8 cellular contexts compared by ENCODE assay signal in genomic region chr17:64919289-64920025, GRCh38. TPM values are rescaled to one million over a fixed set of nuclear protein-coding genes. Genes with fewer than 3 reads are reported as not detected.
DNase-seq lines count a peak whose midpoint lies in the region; ATAC-seq and TF ChIP-seq lines count a peak whose summit lies in the region.
"Not testable (repeated sequence)": the region's sequence is repeated elsewhere in the genome, so short reads cannot be mapped to it uniquely, and the experiment has no call there.

LRRC37A3 (minus strand) TSS chr17:64919478; CDS start chr17:64897257, 22,221 bp downstream.

- peak within 1 kb of the TSS; percentile 95 for H3K27ac Mint-ChIP-seq in activated naive CD4-positive, alpha-beta T cell treated with anti-CD3 and anti-CD28 coated beads, Interleukin-2, amount 10 ng/mL, durations not matched to agents 7 days and 5 days

- CTCF ChIA-PET in activated naive CD4-positive, alpha-beta T cell treated with anti-CD3 and anti-CD28 coated beads, Interleukin-2, amount 10 ng/mL, durations not matched to agents 7 days and 5 days (lab: Charles Lee), result interaction anchor here (0.6 to 1.5 kb wide), 7 partner anchors 19 to 491 kb away, joined by 3 to 5 read pairs (median 3); no protein-coding TSS in a partner anchor

- TF ChIP-seq CTCF in NB4 (IDR thresholded peaks at IDR 0.05; ENCODE audit: low read depth, low read length) (peak; percentile 60), suprapubic skin (IDR thresholded peaks at IDR 0.05) (peak; percentile 89 to 99)

- peak; percentile 86 for ATAC-seq in HG02588 (IDR thresholded peaks at IDR 0.05; ENCODE audit: unreplicated experiment)

- H3K27ac ChIP-seq in suprapubic skin, result peak within 1 kb of the TSS; percentile 99

- H3K4me1 ChIP-seq in suprapubic skin, result not testable (repeated sequence)

- DNase-seq in NB4 (ENCODE audit: low read depth), result peak; percentile 98
- DNase-seq in SK-N-DZ (ENCODE audit: low spot score), result peak; percentile 96
- DNase-seq in activated naive CD4-positive, alpha-beta T cell treated with anti-CD3 and anti-CD28 coated beads, Interleukin-2, amount 10 ng/mL, durations not matched to agents 7 days and 5 days, result peak; percentile 100
- DNase-seq in globus pallidus (ENCODE audit: low spot score), result peak; percentile 97
- DNase-seq in nucleus accumbens (lab: John Stamatoyannopoulos, UW), result peak; percentile 66 to 100 (median 98)
- DNase-seq in suprapubic skin (ENCODE audit: low spot score in 2 of 2), result peak; percentile 98

- not testable (repeated sequence) for H3K9me3 Mint-ChIP-seq in activated naive CD4-positive, alpha-beta T cell treated with anti-CD3 and anti-CD28 coated beads, Interleukin-2, amount 10 ng/mL, durations not matched to agents 7 days and 5 days

- peaks cover 16% of the 10 kb centered on the region for H3K27me3 Mint-ChIP-seq in activated naive CD4-positive, alpha-beta T cell treated with anti-CD3 and anti-CD28 coated beads, Interleukin-2, amount 10 ng/mL, durations not matched to agents 7 days and 5 days

- peaks cover 25% of the 10 kb centered on the region for H3K4me1 Mint-ChIP-seq in activated naive CD4-positive, alpha-beta T cell treated with anti-CD3 and anti-CD28 coated beads, Interleukin-2, amount 10 ng/mL, durations not matched to agents 7 days and 5 days

- H3K27me3 ChIP-seq in suprapubic skin, result not testable (repeated sequence)

- H3K4me3 ChIP-seq in NB4 (ENCODE audit: low read depth, low read length), result peak within 1 kb of the TSS; percentile 57
- H3K4me3 ChIP-seq in suprapubic skin, result peak within 1 kb of the TSS; percentile 89

- H3K36me3 Mint-ChIP-seq in activated naive CD4-positive, alpha-beta T cell treated with anti-CD3 and anti-CD28 coated beads, Interleukin-2, amount 10 ng/mL, durations not matched to agents 7 days and 5 days, result not testable (repeated sequence)

- TF ChIP-seq EP300 in suprapubic skin (IDR thresholded peaks at IDR 0.05), result not testable (repeated sequence)

- WGBS in suprapubic skin, result 3% methylated on average over 35 of the region's 70 CpGs

- H3K4me3 Mint-ChIP-seq in activated naive CD4-positive, alpha-beta T cell treated with anti-CD3 and anti-CD28 coated beads, Interleukin-2, amount 10 ng/mL, durations not matched to agents 7 days and 5 days, result peak within 1 kb of the TSS; percentile 89

- H3K9me3 ChIP-seq in suprapubic skin, result not testable (repeated sequence)

- peak; percentile 51 for TF ChIP-seq POLR2A in GM10847 (IDR thresholded peaks at IDR 0.05; ENCODE audit: extremely low read depth, insufficient read length)
- TF ChIP-seq POLR2A in NB4 (IDR thresholded peaks at IDR 0.05; ENCODE audit: extremely low read depth, insufficient read length), result peak; percentile 71
- TF ChIP-seq POLR2A in suprapubic skin (IDR thresholded peaks at IDR 0.05), result peak; percentile 23 to 58

- H3K36me3 ChIP-seq in suprapubic skin, result not testable (repeated sequence)

RNA-seq across cellular contexts. Expression of gene LRRC37A3, which starts in this region (rescaled TPM):
- 0.73 and 1.0 TPM in 2 replicates for polyA plus RNA-seq in SK-N-DZ (2014; cell fraction: cytosol; rRNA removed)
- 1.9 and 4.9 TPM in 2 replicates for polyA plus RNA-seq in SK-N-DZ (2014; cell fraction: nucleus; rRNA removed)
- total RNA-seq in suprapubic skin, result 10 to 100 TPM in 1 of 4 donors, 1 to 10 TPM in 3; 3.9 to 24.3 (median 5.9) TPM

Comparison
In these comparisons a context has a peak if more than half of its experiments do, and no peak if none do; other contexts are left out.
1. Peak in every context shown above with its lines: DNase-seq, ATAC-seq, H3K4me3 ChIP-seq and H3K27ac ChIP-seq.